ENCODE assay signal across 1 cellular context in genomic region chr15:65038838-65039237, GRCh38.
TF ChIP-seq lines count a peak whose summit lies in the region.

No MANE protein-coding gene starts in this region.

TF ChIP-seq in IMR-90, 13 proteins besides CTCF, POLR2A, EP300 and RAD21:
- TF ChIP-seq BHLHE40 (IDR thresholded peaks at IDR 0.05; ENCODE audit: low read depth, low read length) (no peak), MXI1 (IDR thresholded peaks at IDR 0.05; ENCODE audit: borderline replicate concordance, low read depth, low read length) (no peak), FOS (IDR thresholded peaks at IDR 0.05; ENCODE audit: low read depth, low read length) (no peak), MAZ (IDR thresholded peaks at IDR 0.05; ENCODE audit: borderline replicate concordance, low read depth, low read length) (no peak), CEBPB (IDR thresholded peaks at IDR 0.05; ENCODE audit: low read depth, low read length) (no peak)
